8 cellular contexts compared by ENCODE assay signal in genomic region chr19:29665215-29665825, GRCh38. TPM values are rescaled to one million over a fixed set of nuclear protein-coding genes. Genes with fewer than 3 reads are reported as not detected.
A peak's percentile ranks its signal among the peaks of the same experiment; 100 is the strongest.
DNase-seq lines count a peak whose midpoint lies in the region; ATAC-seq lines count a peak whose summit lies in the region.

Gene PLEKHF1, plus strand, starts transcription at chr19:29665461. Its CDS starts 8,379 bp downstream, at chr19:29673840.

- peak within 1 kb of the TSS; percentile 82 for H3K4me3 Mint-ChIP-seq in activated T-helper 17 cell treated with anti-CD3 and anti-CD28 coated beads, Interleukin-2, amount 50 U/mL, for 72 hours
- H3K4me3 Mint-ChIP-seq in natural killer cell treated with Interleukin-12 subunit alpha and Interleukin-12 subunit beta and Interleukin-15 and Interleukin-18, amount 100 ng/mL, for 72 hours: peak within 1 kb of the TSS; percentile 94

- DNase-seq in DMS53 (lab: John Stamatoyannopoulos, UW) (peak; percentile 80), HT1080 (ENCODE audit: low read depth) (peak; percentile 72), RPMI8226 (peak; percentile 85), fibroblast of peridontal ligament (ENCODE audit: extremely low read depth) (peak; percentile 60)
- DNase-seq in natural killer cell treated with Interleukin-12 subunit alpha and Interleukin-12 subunit beta and Interleukin-15 and Interleukin-18, amount 100 ng/mL, for 72 hours (ENCODE audit: low spot score): peak; percentile 95
- DNase-seq in stimulated activated naive CD8-positive, alpha-beta T cell treated with anti-CD3 and anti-CD28 coated beads, Interleukin-15, Interleukin-2, amounts not matched to agents 100 U/mL and 50 U/mL, for 24 hours: peak; percentile 94

- H3K4me1 Mint-ChIP-seq in activated T-helper 17 cell treated with anti-CD3 and anti-CD28 coated beads, Interleukin-2, amount 50 U/mL, for 72 hours: peaks cover 28% of the 10 kb centered on the region
- peaks cover 31 to 36% of the 10 kb centered on the region in 2 donors for H3K4me1 Mint-ChIP-seq in natural killer cell treated with Interleukin-12 subunit alpha and Interleukin-12 subunit beta and Interleukin-15 and Interleukin-18, amount 100 ng/mL, for 72 hours (ENCODE audit: low read depth in 2 of 2)

- H3K27me3 Mint-ChIP-seq in activated T-helper 17 cell treated with anti-CD3 and anti-CD28 coated beads, Interleukin-2, amount 50 U/mL, for 72 hours: no peaks in the 10 kb centered on the region
- H3K27me3 Mint-ChIP-seq in natural killer cell treated with Interleukin-12 subunit alpha and Interleukin-12 subunit beta and Interleukin-15 and Interleukin-18, amount 100 ng/mL, for 72 hours: no peaks in the 10 kb centered on the region

- no peaks in the 10 kb centered on the region for H3K9me3 Mint-ChIP-seq in activated T-helper 17 cell treated with anti-CD3 and anti-CD28 coated beads, Interleukin-2, amount 50 U/mL, for 72 hours
- H3K9me3 Mint-ChIP-seq in natural killer cell treated with Interleukin-12 subunit alpha and Interleukin-12 subunit beta and Interleukin-15 and Interleukin-18, amount 100 ng/mL, for 72 hours: no peaks in the 10 kb centered on the region

- ATAC-seq in GM21367 (IDR thresholded peaks at IDR 0.05; ENCODE audit: unreplicated experiment): peak; percentile 88
- peak; percentile 85 for ATAC-seq in activated T-helper 17 cell treated with anti-CD3 and anti-CD28 coated beads, Interleukin-2, amount 50 U/mL, for 72 hours (replicated peaks)
- ATAC-seq in natural killer cell treated with Interleukin-12 subunit alpha and Interleukin-12 subunit beta and Interleukin-15 and Interleukin-18, amount 100 ng/mL, for 72 hours: peak; percentile 96 to 97
- peak; percentile 78 for ATAC-seq in stimulated activated naive CD8-positive, alpha-beta T cell treated with anti-CD3 and anti-CD28 coated beads, Interleukin-15, Interleukin-2, amounts not matched to agents 100 U/mL and 50 U/mL, for 24 hours

- peaks cover 48% of the 10 kb centered on the region for H3K36me3 Mint-ChIP-seq in activated T-helper 17 cell treated with anti-CD3 and anti-CD28 coated beads, Interleukin-2, amount 50 U/mL, for 72 hours (ENCODE audit: low read depth)
- no peaks in the 10 kb centered on the region for H3K36me3 Mint-ChIP-seq in natural killer cell treated with Interleukin-12 subunit alpha and Interleukin-12 subunit beta and Interleukin-15 and Interleukin-18, amount 100 ng/mL, for 72 hours

- H3K27ac Mint-ChIP-seq in activated T-helper 17 cell treated with anti-CD3 and anti-CD28 coated beads, Interleukin-2, amount 50 U/mL, for 72 hours: peak within 1 kb of the TSS; percentile 95
- H3K27ac Mint-ChIP-seq in natural killer cell treated with Interleukin-12 subunit alpha and Interleukin-12 subunit beta and Interleukin-15 and Interleukin-18, amount 100 ng/mL, for 72 hours: peak within 1 kb of the TSS; percentile 92 to 93

RNA-seq across cellular contexts. Expression of gene PLEKHF1, which starts in this region (rescaled TPM):
- total RNA-seq in HT1080 (2014; rRNA removed; shearing (Covaris generic)): 15.5 and 16.1 TPM in 2 replicates
- 6.5 and 7.7 TPM in 2 replicates for polyA plus RNA-seq in HT1080 (2015; cell fraction: cytosol; rRNA removed)
- polyA plus RNA-seq in HT1080 (2015; cell fraction: nucleus; rRNA removed): 7.8 and 10.4 TPM in 2 replicates
- total RNA-seq in activated T-helper 17 cell treated with anti-CD3 and anti-CD28 coated beads, Interleukin-2, amount 50 U/mL, for 72 hours: 10 to 100 TPM; 34.4 to 40.3 TPM
- 10 to 100 TPM; 15.6 to 17.7 TPM for total RNA-seq in natural killer cell treated with Interleukin-12 subunit alpha and Interleukin-12 subunit beta and Interleukin-15 and Interleukin-18, amount 100 ng/mL, for 72 hours

Comparison
In these comparisons a context has a peak if more than half of its experiments do, and no peak if none do; other contexts are left out.
1. Peak in every context shown above with its lines: DNase-seq and ATAC-seq.